13 cellular contexts compared by ENCODE assay signal in the genomic region with DNA sequence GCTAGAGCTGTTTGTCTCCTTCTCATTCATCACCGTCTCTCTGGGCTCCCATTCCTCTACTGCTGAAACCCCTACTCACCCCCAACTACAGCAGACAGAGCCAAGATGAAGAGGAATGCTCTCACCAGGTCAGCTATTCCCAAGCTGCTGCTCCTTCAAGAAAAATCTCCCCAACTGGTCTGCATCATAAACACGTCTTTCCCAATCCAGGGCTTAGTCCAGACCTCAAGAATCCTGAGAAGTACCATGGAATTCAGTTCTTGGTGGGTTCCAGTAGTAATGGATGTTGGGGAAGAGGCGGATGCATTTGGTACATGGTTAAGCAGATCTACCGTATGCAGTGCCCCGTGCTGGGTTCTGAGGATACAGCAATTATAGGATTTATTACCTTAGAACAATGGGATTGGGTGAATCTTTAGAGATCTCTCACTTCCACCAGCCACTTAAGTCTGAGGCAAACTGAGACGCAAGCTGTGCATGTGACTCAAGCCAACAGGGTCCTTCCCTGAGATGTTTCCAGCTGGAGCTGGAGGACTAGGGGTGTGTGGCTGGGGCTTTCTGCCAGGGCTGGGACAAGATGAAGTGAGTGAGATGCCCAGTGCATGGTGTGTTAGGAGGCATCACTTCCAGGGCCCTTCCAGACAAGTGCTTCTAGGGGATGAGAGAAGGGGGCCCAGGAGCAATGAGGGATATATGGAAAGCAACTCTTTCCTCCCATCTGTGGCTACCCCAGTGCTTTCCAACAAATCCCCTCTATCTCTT.
"Had no signal": no experiment of that assay in that cellular context is flagged by ENCODE, and none has a peak within 500 bp of the region (broad histone marks: within the 10 kb centered on the region; RNA-seq: fewer than 3 reads in every experiment).

No MANE protein-coding gene starts in this region.

- H3K27me3 ChIP-seq: right atrium auricular region, suprapubic skin had no signal

- H3K27ac ChIP-seq: hepatocyte, suprapubic skin had no signal

- H3K9me3 Mint-ChIP-seq: activated CD4-positive, alpha-beta memory T cell treated with anti-CD3 and anti-CD28 coated beads for 36 hours; activated naive CD8-positive, alpha-beta T cell treated with anti-CD3 and anti-CD28 coated beads for 36 hours had no signal

- H3K9me3 ChIP-seq: right atrium auricular region, suprapubic skin had no signal

- H3K27ac Mint-ChIP-seq: activated CD4-positive, alpha-beta memory T cell treated with anti-CD3 and anti-CD28 coated beads for 36 hours; activated naive CD8-positive, alpha-beta T cell treated with anti-CD3 and anti-CD28 coated beads for 36 hours; naive thymus-derived CD4-positive, alpha-beta T cell had no signal

- H3K4me3 Mint-ChIP-seq: activated CD4-positive, alpha-beta memory T cell treated with anti-CD3 and anti-CD28 coated beads for 36 hours; activated naive CD8-positive, alpha-beta T cell treated with anti-CD3 and anti-CD28 coated beads for 36 hours; naive thymus-derived CD4-positive, alpha-beta T cell had no signal

- H3K36me3 Mint-ChIP-seq: activated CD4-positive, alpha-beta memory T cell treated with anti-CD3 and anti-CD28 coated beads for 36 hours; activated naive CD8-positive, alpha-beta T cell treated with anti-CD3 and anti-CD28 coated beads for 36 hours; naive thymus-derived CD4-positive, alpha-beta T cell had no signal

- ATAC-seq: naive thymus-derived CD4-positive, alpha-beta T cell; stimulated activated naive CD8-positive, alpha-beta T cell treated with anti-CD3 and anti-CD28 coated beads, Interleukin-15, Interleukin-2, amounts not matched to agents 100 U/mL and 50 U/mL, for 24 hours had no signal

- H3K4me1 Mint-ChIP-seq: activated naive CD8-positive, alpha-beta T cell treated with anti-CD3 and anti-CD28 coated beads for 36 hours; naive thymus-derived CD4-positive, alpha-beta T cell had no signal

- DNase-seq: activated CD4-positive, alpha-beta memory T cell treated with anti-CD3 and anti-CD28 coated beads for 36 hours; activated CD4-positive, CD25-positive, alpha-beta regulatory T cell treated with anti-CD3 and anti-CD28 coated beads, Interleukin-2, amount 50 U/mL, for 72 hours; activated gamma-delta T cell treated with Interleukin-2 at 50 U/mL for 16 hours; activated naive CD8-positive, alpha-beta T cell treated with anti-CD3 and anti-CD28 coated beads for 36 hours; activated T-cell treated with anti-CD3 and anti-CD28 coated beads, Interleukin-2, amount 50 U/mL, for 48 hours; anterior cingulate cortex; kidney glomerular epithelial cell; naive thymus-derived CD4-positive, alpha-beta T cell; stimulated activated naive CD8-positive, alpha-beta T cell treated with anti-CD3 and anti-CD28 coated beads, Interleukin-15, Interleukin-2, amounts not matched to agents 100 U/mL and 50 U/mL, for 24 hours; T-helper 9 cell had no signal

- H3K36me3 ChIP-seq: right atrium auricular region, suprapubic skin had no signal

- H3K4me3 ChIP-seq: hepatocyte, right atrium auricular region, suprapubic skin had no signal
